ENCODE assay signal across 1 cellular context in the genomic region with DNA sequence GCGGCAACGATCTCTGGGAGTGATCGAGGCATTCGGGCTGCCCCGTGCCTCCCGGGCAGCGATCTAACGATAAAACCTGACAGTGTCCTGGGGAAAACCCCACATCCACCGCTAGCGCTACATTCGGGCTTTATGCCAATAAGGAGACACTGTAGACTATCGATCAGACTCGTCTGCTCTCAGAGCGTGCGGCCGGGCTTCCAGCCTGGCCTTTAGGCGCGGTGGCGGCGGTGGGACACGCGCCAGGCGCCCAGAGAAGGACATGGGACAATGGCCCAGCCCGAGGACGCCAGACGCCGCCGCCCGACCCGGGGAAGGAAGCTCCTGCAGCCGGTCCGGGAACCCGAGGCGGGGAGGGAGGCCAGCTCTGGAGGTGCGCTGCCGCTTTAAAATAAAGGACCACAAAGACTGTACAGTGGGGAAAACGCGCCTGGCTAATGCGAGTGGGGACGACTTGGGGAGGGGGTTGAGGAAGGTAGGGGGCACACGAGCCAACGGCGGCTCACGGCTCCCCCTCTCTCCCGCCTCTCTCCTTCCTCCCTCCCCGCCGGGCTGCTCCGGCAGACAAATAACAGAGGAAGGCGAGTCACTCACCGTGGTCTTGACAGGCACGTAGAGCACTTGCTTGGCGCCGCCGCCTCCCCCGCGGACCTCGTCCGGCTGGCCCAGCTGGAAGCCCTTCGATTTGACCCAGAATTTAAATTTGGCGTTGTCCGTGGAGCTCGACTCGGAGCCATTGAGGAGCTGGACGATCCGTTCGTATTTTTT.
A peak's percentile ranks its signal among the peaks of the same experiment; 100 is the strongest.
TF ChIP-seq lines count a peak whose summit lies in the region.

No MANE protein-coding gene starts in this region.

TF ChIP-seq in HEK293, 187 proteins besides CTCF, POLR2A, EP300 and RAD21 (continued from another document and continues in another):
- TF ChIP-seq, protein P1, sequence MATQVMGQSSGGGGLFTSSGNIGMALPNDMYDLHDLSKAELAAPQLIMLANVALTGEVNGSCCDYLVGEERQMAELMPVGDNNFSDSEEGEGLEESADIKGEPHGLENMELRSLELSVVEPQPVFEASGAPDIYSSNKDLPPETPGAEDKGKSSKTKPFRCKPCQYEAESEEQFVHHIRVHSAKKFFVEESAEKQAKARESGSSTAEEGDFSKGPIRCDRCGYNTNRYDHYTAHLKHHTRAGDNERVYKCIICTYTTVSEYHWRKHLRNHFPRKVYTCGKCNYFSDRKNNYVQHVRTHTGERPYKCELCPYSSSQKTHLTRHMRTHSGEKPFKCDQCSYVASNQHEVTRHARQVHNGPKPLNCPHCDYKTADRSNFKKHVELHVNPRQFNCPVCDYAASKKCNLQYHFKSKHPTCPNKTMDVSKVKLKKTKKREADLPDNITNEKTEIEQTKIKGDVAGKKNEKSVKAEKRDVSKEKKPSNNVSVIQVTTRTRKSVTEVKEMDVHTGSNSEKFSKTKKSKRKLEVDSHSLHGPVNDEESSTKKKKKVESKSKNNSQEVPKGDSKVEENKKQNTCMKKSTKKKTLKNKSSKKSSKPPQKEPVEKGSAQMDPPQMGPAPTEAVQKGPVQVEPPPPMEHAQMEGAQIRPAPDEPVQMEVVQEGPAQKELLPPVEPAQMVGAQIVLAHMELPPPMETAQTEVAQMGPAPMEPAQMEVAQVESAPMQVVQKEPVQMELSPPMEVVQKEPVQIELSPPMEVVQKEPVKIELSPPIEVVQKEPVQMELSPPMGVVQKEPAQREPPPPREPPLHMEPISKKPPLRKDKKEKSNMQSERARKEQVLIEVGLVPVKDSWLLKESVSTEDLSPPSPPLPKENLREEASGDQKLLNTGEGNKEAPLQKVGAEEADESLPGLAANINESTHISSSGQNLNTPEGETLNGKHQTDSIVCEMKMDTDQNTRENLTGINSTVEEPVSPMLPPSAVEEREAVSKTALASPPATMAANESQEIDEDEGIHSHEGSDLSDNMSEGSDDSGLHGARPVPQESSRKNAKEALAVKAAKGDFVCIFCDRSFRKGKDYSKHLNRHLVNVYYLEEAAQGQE (tag by site-specific recombination; IDR thresholded peaks at IDR 0.05) = no peak
- TF ChIP-seq, protein P2, sequence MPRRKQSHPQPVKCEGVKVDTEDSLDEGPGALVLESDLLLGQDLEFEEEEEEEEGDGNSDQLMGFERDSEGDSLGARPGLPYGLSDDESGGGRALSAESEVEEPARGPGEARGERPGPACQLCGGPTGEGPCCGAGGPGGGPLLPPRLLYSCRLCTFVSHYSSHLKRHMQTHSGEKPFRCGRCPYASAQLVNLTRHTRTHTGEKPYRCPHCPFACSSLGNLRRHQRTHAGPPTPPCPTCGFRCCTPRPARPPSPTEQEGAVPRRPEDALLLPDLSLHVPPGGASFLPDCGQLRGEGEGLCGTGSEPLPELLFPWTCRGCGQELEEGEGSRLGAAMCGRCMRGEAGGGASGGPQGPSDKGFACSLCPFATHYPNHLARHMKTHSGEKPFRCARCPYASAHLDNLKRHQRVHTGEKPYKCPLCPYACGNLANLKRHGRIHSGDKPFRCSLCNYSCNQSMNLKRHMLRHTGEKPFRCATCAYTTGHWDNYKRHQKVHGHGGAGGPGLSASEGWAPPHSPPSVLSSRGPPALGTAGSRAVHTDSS (tag by site-specific recombination; IDR thresholded peaks at IDR 0.05) = 0 out of 2 replicates have a peak, but pooled peaks have one; percentile 26
- TF ChIP-seq SP2 (tag by site-specific recombination; IDR thresholded peaks at IDR 0.05) (peak; percentile 64), ZBTB1 (tag by site-specific recombination; IDR thresholded peaks at IDR 0.05) (no peak), ZNF416 (tag by site-specific recombination; IDR thresholded peaks at IDR 0.05) (no peak), GLIS2 (tag by site-specific recombination; IDR thresholded peaks at IDR 0.05) (peak; percentile 63; the same call in 1 of the 2 replicates), ZFP37 (tag by site-specific recombination; IDR thresholded peaks at IDR 0.05) (0 out of 2 replicates have a peak, but pooled peaks have one; percentile 56), ZFP41 (tag by site-specific recombination; IDR thresholded peaks at IDR 0.05; ENCODE audit: borderline replicate concordance) (no peak), ZBTB21 (tag by site-specific recombination; IDR thresholded peaks at IDR 0.05) (no peak), ZNF366 (tag by site-specific recombination; conservative IDR thresholded peaks at IDR 0.05) (0 out of 2 replicates have a peak, but pooled peaks have one; percentile 16), TRIM28 (IDR thresholded peaks at IDR 0.05; ENCODE audit: borderline replicate concordance, low read length) (peak; percentile 5; the same call in 1 of the 2 replicates), ZBTB17 (tag by site-specific recombination; IDR thresholded peaks at IDR 0.05) (peak; percentile 89), MZF1 (tag by site-specific recombination; IDR thresholded peaks at IDR 0.05; ENCODE audit: borderline replicate concordance) (no peak), ZBTB7A (tag by site-specific recombination; IDR thresholded peaks at IDR 0.05; ENCODE audit: low read depth) (no peak), ZNF394 (tag by site-specific recombination; IDR thresholded peaks at IDR 0.05; ENCODE audit: borderline replicate concordance) (0 out of 2 replicates have a peak, but pooled peaks have one; percentile 27)
- TF ChIP-seq, protein P3, sequence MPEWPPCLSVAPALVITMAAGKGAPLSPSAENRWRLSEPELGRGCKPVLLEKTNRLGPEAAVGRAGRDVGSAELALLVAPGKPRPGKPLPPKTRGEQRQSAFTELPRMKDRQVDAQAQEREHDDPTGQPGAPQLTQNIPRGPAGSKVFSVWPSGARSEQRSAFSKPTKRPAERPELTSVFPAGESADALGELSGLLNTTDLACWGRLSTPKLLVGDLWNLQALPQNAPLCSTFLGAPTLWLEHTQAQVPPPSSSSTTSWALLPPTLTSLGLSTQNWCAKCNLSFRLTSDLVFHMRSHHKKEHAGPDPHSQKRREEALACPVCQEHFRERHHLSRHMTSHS (tag by site-specific recombination; IDR thresholded peaks at IDR 0.05) = no peak
- TF ChIP-seq, protein P4, sequence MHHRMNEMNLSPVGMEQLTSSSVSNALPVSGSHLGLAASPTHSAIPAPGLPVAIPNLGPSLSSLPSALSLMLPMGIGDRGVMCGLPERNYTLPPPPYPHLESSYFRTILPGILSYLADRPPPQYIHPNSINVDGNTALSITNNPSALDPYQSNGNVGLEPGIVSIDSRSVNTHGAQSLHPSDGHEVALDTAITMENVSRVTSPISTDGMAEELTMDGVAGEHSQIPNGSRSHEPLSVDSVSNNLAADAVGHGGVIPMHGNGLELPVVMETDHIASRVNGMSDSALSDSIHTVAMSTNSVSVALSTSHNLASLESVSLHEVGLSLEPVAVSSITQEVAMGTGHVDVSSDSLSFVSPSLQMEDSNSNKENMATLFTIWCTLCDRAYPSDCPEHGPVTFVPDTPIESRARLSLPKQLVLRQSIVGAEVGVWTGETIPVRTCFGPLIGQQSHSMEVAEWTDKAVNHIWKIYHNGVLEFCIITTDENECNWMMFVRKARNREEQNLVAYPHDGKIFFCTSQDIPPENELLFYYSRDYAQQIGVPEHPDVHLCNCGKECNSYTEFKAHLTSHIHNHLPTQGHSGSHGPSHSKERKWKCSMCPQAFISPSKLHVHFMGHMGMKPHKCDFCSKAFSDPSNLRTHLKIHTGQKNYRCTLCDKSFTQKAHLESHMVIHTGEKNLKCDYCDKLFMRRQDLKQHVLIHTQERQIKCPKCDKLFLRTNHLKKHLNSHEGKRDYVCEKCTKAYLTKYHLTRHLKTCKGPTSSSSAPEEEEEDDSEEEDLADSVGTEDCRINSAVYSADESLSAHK (tag by site-specific recombination; IDR thresholded peaks at IDR 0.05) = 0 out of 2 replicates have a peak, but pooled peaks have one; percentile 8
- TF ChIP-seq, protein P5, sequence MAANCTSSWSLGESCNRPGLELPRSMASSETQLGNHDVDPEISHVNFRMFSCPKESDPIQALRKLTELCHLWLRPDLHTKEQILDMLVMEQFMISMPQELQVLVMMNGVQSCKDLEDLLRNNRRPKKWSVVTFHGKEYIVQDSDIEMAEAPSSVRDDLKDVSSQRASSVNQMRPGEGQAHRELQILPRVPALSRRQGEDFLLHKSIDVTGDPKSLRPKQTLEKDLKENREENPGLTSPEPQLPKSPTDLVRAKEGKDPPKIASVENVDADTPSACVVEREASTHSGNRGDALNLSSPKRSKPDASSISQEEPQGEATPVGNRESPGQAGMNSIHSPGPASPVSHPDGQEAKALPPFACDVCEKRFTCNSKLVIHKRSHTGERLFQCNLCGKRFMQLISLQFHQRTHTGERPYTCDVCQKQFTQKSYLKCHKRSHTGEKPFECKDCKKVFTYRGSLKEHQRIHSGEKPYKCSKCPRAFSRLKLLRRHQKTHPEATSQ (tag by site-specific recombination; IDR thresholded peaks at IDR 0.05) = no peak
- TF ChIP-seq, protein P6, sequence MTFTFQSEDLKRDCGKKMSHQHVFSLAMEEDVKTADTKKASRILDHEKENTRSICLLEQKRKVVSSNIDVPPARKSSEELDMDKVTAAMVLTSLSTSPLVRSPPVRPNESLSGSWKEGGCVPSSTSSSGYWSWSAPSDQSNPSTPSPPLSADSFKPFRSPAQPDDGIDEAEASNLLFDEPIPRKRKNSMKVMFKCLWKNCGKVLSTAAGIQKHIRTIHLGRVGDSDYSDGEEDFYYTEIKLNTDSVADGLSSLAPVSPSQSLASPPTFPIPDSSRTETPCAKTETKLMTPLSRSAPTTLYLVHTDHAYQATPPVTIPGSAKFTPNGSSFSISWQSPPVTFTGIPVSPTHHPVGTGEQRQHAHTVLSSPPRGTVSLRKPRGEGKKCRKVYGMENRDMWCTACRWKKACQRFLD (tag by site-specific recombination; IDR thresholded peaks at IDR 0.05) = no peak
- TF ChIP-seq, protein P7, sequence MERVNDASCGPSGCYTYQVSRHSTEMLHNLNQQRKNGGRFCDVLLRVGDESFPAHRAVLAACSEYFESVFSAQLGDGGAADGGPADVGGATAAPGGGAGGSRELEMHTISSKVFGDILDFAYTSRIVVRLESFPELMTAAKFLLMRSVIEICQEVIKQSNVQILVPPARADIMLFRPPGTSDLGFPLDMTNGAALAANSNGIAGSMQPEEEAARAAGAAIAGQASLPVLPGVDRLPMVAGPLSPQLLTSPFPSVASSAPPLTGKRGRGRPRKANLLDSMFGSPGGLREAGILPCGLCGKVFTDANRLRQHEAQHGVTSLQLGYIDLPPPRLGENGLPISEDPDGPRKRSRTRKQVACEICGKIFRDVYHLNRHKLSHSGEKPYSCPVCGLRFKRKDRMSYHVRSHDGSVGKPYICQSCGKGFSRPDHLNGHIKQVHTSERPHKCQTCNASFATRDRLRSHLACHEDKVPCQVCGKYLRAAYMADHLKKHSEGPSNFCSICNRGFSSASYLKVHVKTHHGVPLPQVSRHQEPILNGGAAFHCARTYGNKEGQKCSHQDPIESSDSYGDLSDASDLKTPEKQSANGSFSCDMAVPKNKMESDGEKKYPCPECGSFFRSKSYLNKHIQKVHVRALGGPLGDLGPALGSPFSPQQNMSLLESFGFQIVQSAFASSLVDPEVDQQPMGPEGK (tag by site-specific recombination; IDR thresholded peaks at IDR 0.05) = peak; percentile 11; the same call in 1 of the 2 replicates
- TF ChIP-seq, protein P8, sequence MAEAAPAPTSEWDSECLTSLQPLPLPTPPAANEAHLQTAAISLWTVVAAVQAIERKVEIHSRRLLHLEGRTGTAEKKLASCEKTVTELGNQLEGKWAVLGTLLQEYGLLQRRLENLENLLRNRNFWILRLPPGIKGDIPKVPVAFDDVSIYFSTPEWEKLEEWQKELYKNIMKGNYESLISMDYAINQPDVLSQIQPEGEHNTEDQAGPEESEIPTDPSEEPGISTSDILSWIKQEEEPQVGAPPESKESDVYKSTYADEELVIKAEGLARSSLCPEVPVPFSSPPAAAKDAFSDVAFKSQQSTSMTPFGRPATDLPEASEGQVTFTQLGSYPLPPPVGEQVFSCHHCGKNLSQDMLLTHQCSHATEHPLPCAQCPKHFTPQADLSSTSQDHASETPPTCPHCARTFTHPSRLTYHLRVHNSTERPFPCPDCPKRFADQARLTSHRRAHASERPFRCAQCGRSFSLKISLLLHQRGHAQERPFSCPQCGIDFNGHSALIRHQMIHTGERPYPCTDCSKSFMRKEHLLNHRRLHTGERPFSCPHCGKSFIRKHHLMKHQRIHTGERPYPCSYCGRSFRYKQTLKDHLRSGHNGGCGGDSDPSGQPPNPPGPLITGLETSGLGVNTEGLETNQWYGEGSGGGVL (tag by site-specific recombination; IDR thresholded peaks at IDR 0.05) = peak; percentile 96
- TF ChIP-seq, protein P9, sequence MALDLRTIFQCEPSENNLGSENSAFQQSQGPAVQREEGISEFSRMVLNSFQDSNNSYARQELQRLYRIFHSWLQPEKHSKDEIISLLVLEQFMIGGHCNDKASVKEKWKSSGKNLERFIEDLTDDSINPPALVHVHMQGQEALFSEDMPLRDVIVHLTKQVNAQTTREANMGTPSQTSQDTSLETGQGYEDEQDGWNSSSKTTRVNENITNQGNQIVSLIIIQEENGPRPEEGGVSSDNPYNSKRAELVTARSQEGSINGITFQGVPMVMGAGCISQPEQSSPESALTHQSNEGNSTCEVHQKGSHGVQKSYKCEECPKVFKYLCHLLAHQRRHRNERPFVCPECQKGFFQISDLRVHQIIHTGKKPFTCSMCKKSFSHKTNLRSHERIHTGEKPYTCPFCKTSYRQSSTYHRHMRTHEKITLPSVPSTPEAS (tag by site-specific recombination; IDR thresholded peaks at IDR 0.05) = 0 out of 2 replicates have a peak, but pooled peaks have one; percentile 3
- TF ChIP-seq, protein P10, sequence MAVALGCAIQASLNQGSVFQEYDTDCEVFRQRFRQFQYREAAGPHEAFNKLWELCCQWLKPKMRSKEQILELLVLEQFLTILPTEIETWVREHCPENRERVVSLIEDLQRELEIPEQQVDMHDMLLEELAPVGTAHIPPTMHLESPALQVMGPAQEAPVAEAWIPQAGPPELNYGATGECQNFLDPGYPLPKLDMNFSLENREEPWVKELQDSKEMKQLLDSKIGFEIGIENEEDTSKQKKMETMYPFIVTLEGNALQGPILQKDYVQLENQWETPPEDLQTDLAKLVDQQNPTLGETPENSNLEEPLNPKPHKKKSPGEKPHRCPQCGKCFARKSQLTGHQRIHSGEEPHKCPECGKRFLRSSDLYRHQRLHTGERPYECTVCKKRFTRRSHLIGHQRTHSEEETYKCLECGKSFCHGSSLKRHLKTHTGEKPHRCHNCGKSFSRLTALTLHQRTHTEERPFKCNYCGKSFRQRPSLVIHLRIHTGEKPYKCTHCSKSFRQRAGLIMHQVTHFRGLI (tag by site-specific recombination; IDR thresholded peaks at IDR 0.05) = no peak
- TF ChIP-seq, protein P11, sequence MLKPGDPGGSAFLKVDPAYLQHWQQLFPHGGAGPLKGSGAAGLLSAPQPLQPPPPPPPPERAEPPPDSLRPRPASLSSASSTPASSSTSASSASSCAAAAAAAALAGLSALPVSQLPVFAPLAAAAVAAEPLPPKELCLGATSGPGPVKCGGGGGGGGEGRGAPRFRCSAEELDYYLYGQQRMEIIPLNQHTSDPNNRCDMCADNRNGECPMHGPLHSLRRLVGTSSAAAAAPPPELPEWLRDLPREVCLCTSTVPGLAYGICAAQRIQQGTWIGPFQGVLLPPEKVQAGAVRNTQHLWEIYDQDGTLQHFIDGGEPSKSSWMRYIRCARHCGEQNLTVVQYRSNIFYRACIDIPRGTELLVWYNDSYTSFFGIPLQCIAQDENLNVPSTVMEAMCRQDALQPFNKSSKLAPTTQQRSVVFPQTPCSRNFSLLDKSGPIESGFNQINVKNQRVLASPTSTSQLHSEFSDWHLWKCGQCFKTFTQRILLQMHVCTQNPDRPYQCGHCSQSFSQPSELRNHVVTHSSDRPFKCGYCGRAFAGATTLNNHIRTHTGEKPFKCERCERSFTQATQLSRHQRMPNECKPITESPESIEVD (tag by site-specific recombination; IDR thresholded peaks at IDR 0.05) = no peak
- TF ChIP-seq, protein P12, sequence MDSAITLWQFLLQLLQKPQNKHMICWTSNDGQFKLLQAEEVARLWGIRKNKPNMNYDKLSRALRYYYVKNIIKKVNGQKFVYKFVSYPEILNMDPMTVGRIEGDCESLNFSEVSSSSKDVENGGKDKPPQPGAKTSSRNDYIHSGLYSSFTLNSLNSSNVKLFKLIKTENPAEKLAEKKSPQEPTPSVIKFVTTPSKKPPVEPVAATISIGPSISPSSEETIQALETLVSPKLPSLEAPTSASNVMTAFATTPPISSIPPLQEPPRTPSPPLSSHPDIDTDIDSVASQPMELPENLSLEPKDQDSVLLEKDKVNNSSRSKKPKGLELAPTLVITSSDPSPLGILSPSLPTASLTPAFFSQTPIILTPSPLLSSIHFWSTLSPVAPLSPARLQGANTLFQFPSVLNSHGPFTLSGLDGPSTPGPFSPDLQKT (IDR thresholded peaks at IDR 0.05; ENCODE audit: borderline replicate concordance, low read depth, low read length) = no peak
